Comparison of ENCODE assay signal across 8 cellular contexts in the genomic region with DNA sequence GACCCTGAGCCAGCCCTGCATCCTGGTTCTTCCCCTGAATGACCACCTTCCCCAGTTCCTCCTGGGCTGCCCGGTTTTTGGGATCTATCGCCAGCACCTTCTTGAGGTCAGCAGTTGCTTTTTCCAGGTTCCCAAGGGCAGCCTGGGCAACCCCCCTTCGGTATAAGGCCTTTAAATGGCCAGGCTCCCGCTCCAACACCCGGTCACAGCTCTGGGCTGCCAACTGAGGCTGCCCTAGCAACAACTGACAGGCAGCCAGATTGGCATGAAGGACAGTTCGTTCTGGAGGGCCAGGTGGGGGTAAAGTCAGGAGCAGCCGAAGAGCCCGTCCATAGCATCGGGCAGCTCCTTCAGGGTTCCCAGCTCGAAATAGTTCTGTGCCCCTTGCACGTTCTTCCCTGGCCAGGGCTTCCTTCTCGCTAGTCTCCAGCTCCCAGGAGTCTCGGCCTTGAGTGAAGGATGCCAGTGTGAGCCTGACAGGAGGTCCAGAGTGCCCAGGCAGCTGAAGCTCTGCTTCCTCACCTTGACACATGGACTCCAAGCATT. TPM values are rescaled to one million over a fixed set of nuclear protein-coding genes. Genes with fewer than 3 reads are reported as not detected.
DNase-seq lines count a peak whose midpoint lies in the region; ATAC-seq, FAIRE-seq and TF ChIP-seq lines count a peak whose summit lies in the region.

No MANE protein-coding gene starts in this region.

- no peaks in the 10 kb centered on the region; the same call in 1 of the 2 replicates for H3K36me3 ChIP-seq in KMS-11 (ENCODE audit: insufficient read depth)
- H3K36me3 ChIP-seq in muscle layer of duodenum (ENCODE audit: control insufficient read depth in 1 of 2, insufficient read depth in 2 of 2, low read length in 2 of 2): peaks cover 6 to 24% of the 10 kb centered on the region in 2 donors

- FAIRE-seq in A549 (lab: Jason Lieb, UNC): no peak

- peaks cover 41% of the 10 kb centered on the region for H3K4me1 Mint-ChIP-seq in chondrocyte (ENCODE audit: low read depth)

- POLR2A ChIA-PET in A549 (lab: Yijun Ruan, JAX): interaction anchor here (0.6 to 2.7 kb wide), 8 partner anchors 10 to 855 kb away, joined by 3 to 10 read pairs (median 4); no protein-coding TSS in a partner anchor

- peaks cover 9% of the 10 kb centered on the region for H3K36me3 Mint-ChIP-seq in chondrocyte (ENCODE audit: low read depth)

- H3K4me3 Mint-ChIP-seq in chondrocyte (ENCODE audit: unreplicated experiment): peak overlapping the region; percentile 99

- WGBS in A549 (ENCODE audit: missing lambda C conversion rate): 67% methylated on average over 9 of the region's 13 CpGs

- TF ChIP-seq RAD21 in A549 (conservative IDR thresholded peaks at IDR 0.05 in 1 of 2, IDR thresholded peaks at IDR 0.05 in 1 of 2): no peak

- peaks cover 13% of the 10 kb centered on the region for H3K79me2 ChIP-seq in KMS-11 (ENCODE audit: insufficient read depth, low read depth)

- no peaks in the 10 kb centered on the region for H4K20me1 ChIP-seq in KMS-11 (ENCODE audit: insufficient read depth)

- H3K27me3 ChIP-seq in KMS-11 (ENCODE audit: insufficient read depth, low read depth) (no peaks in the 10 kb centered on the region), muscle layer of duodenum (ENCODE audit: low read depth, low read length) (no peaks in the 10 kb centered on the region)

- H3K27ac ChIP-seq in A549: peak overlapping the region; percentile 51 to 92; a peak in 5 of 6 replicates
- H3K27ac ChIP-seq in KMS-11: no peak overlapping the region
- H3K27ac ChIP-seq in muscle layer of duodenum (ENCODE audit: low read length): peak overlapping the region; percentile 94

- no peaks in the 10 kb centered on the region for H3K9me3 Mint-ChIP-seq in chondrocyte (ENCODE audit: low read depth)

- TF ChIP-seq EP300 in A549 (IDR thresholded peaks at IDR 0.05): no peak

- ATAC-seq in A549: no peak
- no peak for ATAC-seq in GM19452 (IDR thresholded peaks at IDR 0.05; ENCODE audit: unreplicated experiment)

- TF ChIP-seq CTCF in A549 (IDR thresholded peaks at IDR 0.05) (no peak), KMS-11 (conservative IDR thresholded peaks at IDR 0.05; ENCODE audit: low read depth, low read length) (no peak), chondrocyte (IDR thresholded peaks at IDR 0.05) (no peak)

- H2AFZ ChIP-seq in KMS-11 (ENCODE audit: low read depth): no peak overlapping the region

- H3K9ac ChIP-seq in KMS-11: no peak overlapping the region

- H3K4me2 ChIP-seq in A549 (peak overlapping the region; percentile 92), KMS-11 (peak overlapping the region; percentile 92)

- CTCF ChIA-PET in A549 (lab: Yijun Ruan, JAX): interaction anchor here (0.6 to 4.8 kb wide), 8 partner anchors 9 to 67 kb away, joined by 3 to 37 read pairs (median 8); a partner anchor contains a TSS

- H3K4me3 ChIP-seq in A549: peak overlapping the region; percentile 54; the same call in 1 of the 3 replicates
- H3K4me3 ChIP-seq in KMS-11 (IDR thresholded peaks at IDR 0.05; ENCODE audit: insufficient read depth, low read depth, low read length): no peak overlapping the region
- H3K4me3 ChIP-seq in muscle layer of duodenum (ENCODE audit: low read depth in 1 of 2, low read length in 2 of 2): peak overlapping the region; percentile 97 to 99

- DNase-seq in A549 (ENCODE audit: low read depth in 1 of 2, low spot score in 1 of 2) (no peak), chondrocyte (ENCODE audit: low spot score) (no peak), NCI-H510A treated with DMSO at 0.1 percent for 48 hours (lab: John Stamatoyannopoulos, UW) (no peak), LoVo (ENCODE audit: low spot score) (no peak), NCI-H774 (lab: John Stamatoyannopoulos, UW) (no peak)

- H3K9me3 ChIP-seq in A549 (no peaks in the 10 kb centered on the region), muscle layer of duodenum (ENCODE audit: control insufficient read depth in 1 of 2, low read length in 2 of 2) (no peaks in the 10 kb centered on the region)

- no peaks in the 10 kb centered on the region for H3K27me3 Mint-ChIP-seq in chondrocyte (ENCODE audit: low read depth)

- no peak for TF ChIP-seq POLR2A in A549 (IDR thresholded peaks at IDR 0.05; ENCODE audit: low read length)

- H3K4me1 ChIP-seq in A549 (peaks cover 16% of the 10 kb centered on the region), KMS-11 (ENCODE audit: low read depth, poor library complexity, severe bottlenecking) (peaks cover 22% of the 10 kb centered on the region), muscle layer of duodenum (ENCODE audit: control insufficient read depth in 1 of 2, insufficient read depth in 2 of 2, low read length in 2 of 2) (peaks cover 21 to 35% of the 10 kb centered on the region in 2 donors)

- H3K27ac Mint-ChIP-seq in chondrocyte (ENCODE audit: unreplicated experiment): peak overlapping the region; percentile 99

TF ChIP-seq in A549, 52 proteins besides CTCF, POLR2A, EP300 and RAD21:
- TF ChIP-seq NFE2L2 (conservative IDR thresholded peaks at IDR 0.05; ENCODE audit: low read length) (no peak), TP53 (CRISPR knock-in tag; IDR thresholded peaks at IDR 0.05) (no peak), RFX5 (IDR thresholded peaks at IDR 0.05) (peak; percentile 65), NR3C1 (IDR thresholded peaks at IDR 0.05) (no peak), RCOR1 (IDR thresholded peaks at IDR 0.05; ENCODE audit: low read depth, low read length) (no peak), CHD2 (IDR thresholded peaks at IDR 0.05; ENCODE audit: low read length, partially characterized antibody) (no peak)
- TF ChIP-seq, protein P1, sequence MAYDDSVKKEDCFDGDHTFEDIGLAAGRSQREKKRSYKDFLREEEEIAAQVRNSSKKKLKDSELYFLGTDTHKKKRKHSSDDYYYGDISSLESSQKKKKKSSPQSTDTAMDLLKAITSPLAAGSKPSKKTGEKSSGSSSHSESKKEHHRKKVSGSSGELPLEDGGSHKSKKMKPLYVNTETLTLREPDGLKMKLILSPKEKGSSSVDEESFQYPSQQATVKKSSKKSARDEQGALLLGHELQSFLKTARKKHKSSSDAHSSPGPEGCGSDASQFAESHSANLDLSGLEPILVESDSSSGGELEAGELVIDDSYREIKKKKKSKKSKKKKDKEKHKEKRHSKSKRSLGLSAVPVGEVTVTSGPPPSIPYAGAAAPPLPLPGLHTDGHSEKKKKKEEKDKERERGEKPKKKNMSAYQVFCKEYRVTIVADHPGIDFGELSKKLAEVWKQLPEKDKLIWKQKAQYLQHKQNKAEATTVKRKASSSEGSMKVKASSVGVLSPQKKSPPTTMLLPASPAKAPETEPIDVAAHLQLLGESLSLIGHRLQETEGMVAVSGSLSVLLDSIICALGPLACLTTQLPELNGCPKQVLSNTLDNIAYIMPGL (CRISPR knock-in tag; IDR thresholded peaks at IDR 0.05; ENCODE audit: borderline replicate concordance): no peak
- TF ChIP-seq, protein P2, sequence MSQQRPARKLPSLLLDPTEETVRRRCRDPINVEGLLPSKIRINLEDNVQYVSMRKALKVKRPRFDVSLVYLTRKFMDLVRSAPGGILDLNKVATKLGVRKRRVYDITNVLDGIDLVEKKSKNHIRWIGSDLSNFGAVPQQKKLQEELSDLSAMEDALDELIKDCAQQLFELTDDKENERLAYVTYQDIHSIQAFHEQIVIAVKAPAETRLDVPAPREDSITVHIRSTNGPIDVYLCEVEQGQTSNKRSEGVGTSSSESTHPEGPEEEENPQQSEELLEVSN (IDR thresholded peaks at IDR 0.05; ENCODE audit: borderline replicate concordance, low read depth): no peak

RNA-seq across cellular contexts. Expression of a gene that starts 0.8 kb away (rescaled TPM):
- polyA plus RNA-seq in A549 (2011; rRNA removed): 19.3 and 41.2 TPM in 2 replicates
- 25.5 and 31.9 TPM in 2 replicates for polyA plus RNA-seq in A549 (2012; cell fraction: cytosol; rRNA removed)
- 92.8 and 103 TPM in 2 replicates for polyA plus RNA-seq in A549 (2012; cell fraction: nucleus; rRNA removed)
- 23.1 to 33.8 TPM (median 29.0 TPM) in 3 replicates for polyA plus RNA-seq in A549 (2017; fragmentation: RNase III; extraction: RNeasy Plus Mini Kit Qiagen cat#74134 plus additional on column Dnase treatment)
- 33.9 and 48.9 TPM in 2 replicates for polyA minus RNA-seq in A549 (2011; rRNA and poly(A)+ RNA removed)
- total RNA-seq in chondrocyte: 68.0 to 86.5 TPM (median 68.7 TPM) in 3 replicates

RNA-seq across cellular contexts. Expression of a gene that starts 1.3 kb away (rescaled TPM):
- polyA plus RNA-seq in A549 (2011; rRNA removed) (3.5 and 3.8 TPM in 2 replicates), A549 (2017; fragmentation: RNase III; extraction: RNeasy Plus Mini Kit Qiagen cat#74134 plus additional on column Dnase treatment) (7.0 to 7.5 TPM (median 7.2 TPM) in 3 replicates)
- 4.2 and 4.5 TPM in 2 replicates for polyA plus RNA-seq in A549 (2012; cell fraction: cytosol; rRNA removed)
- 3.3 and 3.4 TPM in 2 replicates for polyA plus RNA-seq in A549 (2012; cell fraction: nucleus; rRNA removed)
- polyA minus RNA-seq in A549 (2011; rRNA and poly(A)+ RNA removed): 3.3 and 3.5 TPM in 2 replicates
- total RNA-seq in chondrocyte: 4.3 to 6.3 TPM (median 4.9 TPM) in 3 replicates

RNA-seq across cellular contexts. Expression of a gene that starts 19.7 kb away (rescaled TPM):
- 0.80 and 1.3 TPM in 2 replicates for polyA plus RNA-seq in A549 (2011; rRNA removed)
- polyA plus RNA-seq in A549 (2012; cell fraction: cytosol; rRNA removed): 0.28 and 0.44 TPM in 2 replicates
- polyA plus RNA-seq in A549 (2012; cell fraction: nucleus; rRNA removed): 1.2 and 2.0 TPM in 2 replicates
- polyA plus RNA-seq in A549 (2017; fragmentation: RNase III; extraction: RNeasy Plus Mini Kit Qiagen cat#74134 plus additional on column Dnase treatment): 0.51 to 1.7 TPM (median 0.64 TPM) in 3 replicates
- 0.68 and 0.87 TPM in 2 replicates for polyA minus RNA-seq in A549 (2011; rRNA and poly(A)+ RNA removed)
- total RNA-seq in chondrocyte: 1.9 to 2.9 TPM (median 2.3 TPM) in 3 replicates

RNA-seq across cellular contexts. Expression of a gene that starts 22.9 kb away (rescaled TPM):
- 0.19 and 0.40 TPM in 2 replicates for polyA plus RNA-seq in A549 (2011; rRNA removed)
- polyA plus RNA-seq in A549 (2012; cell fraction: cytosol; rRNA removed): 0.70 and 1.1 TPM in 2 replicates
- 4.2 and 4.6 TPM in 2 replicates for polyA plus RNA-seq in A549 (2012; cell fraction: nucleus; rRNA removed)
- polyA plus RNA-seq in A549 (2017; fragmentation: RNase III; extraction: RNeasy Plus Mini Kit Qiagen cat#74134 plus additional on column Dnase treatment): 0.52 to 1.0 TPM (median 0.63 TPM) in 3 replicates
- not detected in 2 replicates for polyA minus RNA-seq in A549 (2011; rRNA and poly(A)+ RNA removed)
- 0.73 to 1.6 TPM (median 1.3 TPM) in 3 replicates for total RNA-seq in chondrocyte

RNA-seq across cellular contexts. Expression of a gene that starts 25.1 kb away (rescaled TPM):
- polyA plus RNA-seq in A549 (2011; rRNA removed) (11.7 and 18.2 TPM in 2 replicates), A549 (2017; fragmentation: RNase III; extraction: RNeasy Plus Mini Kit Qiagen cat#74134 plus additional on column Dnase treatment) (7.7 to 9.3 TPM (median 9.2 TPM) in 3 replicates)
- polyA plus RNA-seq in A549 (2012; cell fraction: cytosol; rRNA removed): 9.3 and 12.0 TPM in 2 replicates
- polyA plus RNA-seq in A549 (2012; cell fraction: nucleus; rRNA removed): 15.3 and 19.2 TPM in 2 replicates
- 5.1 and 10.9 TPM in 2 replicates for polyA minus RNA-seq in A549 (2011; rRNA and poly(A)+ RNA removed)
- 35.6 to 37.9 TPM (median 35.8 TPM) in 3 replicates for total RNA-seq in chondrocyte
